24 cellular contexts compared by ENCODE assay signal in genomic region chr20:41392295-41392694, GRCh38. TPM values are rescaled to one million over a fixed set of nuclear protein-coding genes. Genes with fewer than 3 reads are reported as not detected.
A peak's percentile ranks its signal among the peaks of the same experiment; 100 is the strongest.
DNase-seq lines count a peak whose midpoint lies in the region; ATAC-seq and TF ChIP-seq lines count a peak whose summit lies in the region.
"Had no signal": no experiment of that assay in that cellular context is flagged by ENCODE, and none has a peak within 500 bp of the region (broad histone marks: within the 10 kb centered on the region; RNA-seq: fewer than 3 reads in every experiment).

No MANE protein-coding gene starts in this region.

- ATAC-seq in left ventricle myocardium superior = no peak
- no peak for ATAC-seq in GM21737 (IDR thresholded peaks at IDR 0.05; ENCODE audit: unreplicated experiment)
- ATAC-seq: naive thymus-derived CD4-positive, alpha-beta T cell had no signal

- no peak for TF ChIP-seq EP300 in sigmoid colon (IDR thresholded peaks at IDR 0.05)

- H3K36me3 ChIP-seq in SJCRH30 = no peaks in the 10 kb centered on the region
- no peaks in the 10 kb centered on the region for H3K36me3 ChIP-seq in sigmoid colon
- no peaks in the 10 kb centered on the region for H3K36me3 ChIP-seq in smooth muscle cell (ENCODE audit: low read depth)
- H3K36me3 ChIP-seq: cardiac muscle cell, ovary, thyroid gland had no signal

- H3K27ac ChIP-seq in SJCRH30 (peak overlapping the region; percentile 89), sigmoid colon (peak overlapping the region; percentile 31 to 66 (median 42)), smooth muscle cell (ENCODE audit: low read depth) (no peak overlapping the region)
- H3K27ac ChIP-seq: cardiac muscle cell, ovary, thyroid gland had no signal

- WGBS in sigmoid colon, 2 donors = 90 to 92% methylated on average over 1 of the region's 1 CpG
- 100% methylated on average over 1 of the region's 1 CpG for WGBS in smooth muscle cell (ENCODE audit: low lambda C conversion rate)

- no peaks in the 10 kb centered on the region for H3F3A ChIP-seq in smooth muscle cell (ENCODE audit: low read depth)

- no peaks in the 10 kb centered on the region for H3K27me3 ChIP-seq in SJCRH30
- H3K27me3 ChIP-seq in sigmoid colon = peaks cover 0 to 4% (median 0%) of the 10 kb centered on the region in 3 donors
- H3K27me3 ChIP-seq in smooth muscle cell (ENCODE audit: low read depth) = no peaks in the 10 kb centered on the region
- H3K27me3 ChIP-seq: cardiac muscle cell, ovary, thyroid gland had no signal

- no peak overlapping the region for H3K4me2 ChIP-seq in smooth muscle cell

- H3K4me1 ChIP-seq in SJCRH30 (peaks cover 46% of the 10 kb centered on the region), sigmoid colon (peaks cover 0 to 39% (median 11%) of the 10 kb centered on the region in 4 donors), smooth muscle cell (ENCODE audit: low read depth) (peaks cover 17% of the 10 kb centered on the region)
- H3K4me1 ChIP-seq: thyroid gland had no signal

- H3K4me3 ChIP-seq in SJCRH30 (no peak overlapping the region), sigmoid colon (no peak overlapping the region), smooth muscle cell (no peak overlapping the region)
- H3K4me3 ChIP-seq: cardiac muscle cell, ovary, thyroid gland had no signal

- H3K79me2 ChIP-seq in smooth muscle cell (ENCODE audit: low read depth) = no peaks in the 10 kb centered on the region

- no peaks in the 10 kb centered on the region for H4K20me1 ChIP-seq in smooth muscle cell (ENCODE audit: low read depth)

- DNase-seq in ELR (ENCODE audit: low read depth) (peak; percentile 16), SJCRH30 (peak; percentile 78 to 87), left ventricle myocardium superior (peak; percentile 32), sigmoid colon (no peak), smooth muscle cell (lab: John Stamatoyannopoulos, UW; ENCODE audit: unreplicated experiment) (no peak), HuH-7.5 (ENCODE audit: low spot score) (no peak)
- DNase-seq in stimulated activated CD4-positive, alpha-beta T cell treated with anti-CD3 and anti-CD28 coated beads, Interleukin-2, amount 100 ng/mL, for 48 hours = no peak
- DNase-seq: activated CD4-positive, alpha-beta T cell treated with anti-CD3 and anti-CD28 coated beads, Interleukin-2, amount 10 ng/mL, durations not matched to agents 24 days and 14 days; activated naive CD4-positive, alpha-beta T cell treated with anti-CD3 and anti-CD28 coated beads, Interleukin-2, amount 10 ng/mL, durations not matched to agents 7 days and 5 days; Calu3; dermis blood vessel endothelial cell; DND-41; KG1; naive thymus-derived CD4-positive, alpha-beta T cell; NCI-H187 treated with DMSO at 0.1 percent for 48 hours; NCI-H69; RPMI8226; stimulated activated naive CD4-positive, alpha-beta T cell treated with Interleukin-2 at 50 U/mL for 16 hours had no signal

- H3K9me3 ChIP-seq in SJCRH30 (replicated peaks) = no peaks in the 10 kb centered on the region
- H3K9me3 ChIP-seq in sigmoid colon = no peaks in the 10 kb centered on the region
- no peaks in the 10 kb centered on the region for H3K9me3 ChIP-seq in smooth muscle cell (replicated peaks; ENCODE audit: low read depth)
- H3K9me3 ChIP-seq: ovary, thyroid gland had no signal

- TF ChIP-seq POLR2A in sigmoid colon (IDR thresholded peaks at IDR 0.05) = no peak

- TF ChIP-seq CTCF in sigmoid colon (IDR thresholded peaks at IDR 0.05) (no peak), smooth muscle cell (IDR thresholded peaks at IDR 0.05; ENCODE audit: borderline replicate concordance, insufficient read depth, poor library complexity, severe bottlenecking) (no peak)

- H3K9ac ChIP-seq in smooth muscle cell (ENCODE audit: low read depth) = no peak overlapping the region

- no peak overlapping the region for H2AFZ ChIP-seq in smooth muscle cell (ENCODE audit: low read depth)

- intact Hi-C loops in left ventricle myocardium superior (cut with micrococcal nuclease) = no loop called here
- intact Hi-C loops in sigmoid colon (cut with DNase I) = no loop called here

RNA-seq across cellular contexts. Expression of gene EMILIN3, which starts 25.7 kb away (rescaled TPM):
- total RNA-seq in SJCRH30 (2014; rRNA removed; shearing (Covaris generic)) = 11.7 and 12.0 TPM in 2 replicates
- 4.3 TPM for total RNA-seq in left ventricle myocardium superior
- total RNA-seq in sigmoid colon = 1 to 10 TPM in 3 of 4 donors, under 1 TPM in 1; 0.66 to 4.3 (median 3.2) TPM
- polyA plus RNA-seq in sigmoid colon = 1 to 10 TPM in 1 of 3 donors, not detected in 2; 1.0 TPM
- total RNA-seq in smooth muscle cell = 0.27 and 0.36 TPM in 2 replicates
- 0.18 and 0.65 TPM in 2 replicates for polyA plus RNA-seq in smooth muscle cell
- total RNA-seq: Calu3; endothelial cell of umbilical vein; T-helper 2 cell treated with Interferon-gamma antibody and Interleukin-4, amounts not matched to agents 100 ng/mL and 5 ng/mL, for 36 hours had no signal
- polyA plus RNA-seq: naive thymus-derived CD4-positive, alpha-beta T cell had no signal

RNA-seq across cellular contexts. Expression of gene LPIN3, which starts 51.7 kb away (rescaled TPM):
- total RNA-seq in SJCRH30 (2014; rRNA removed; shearing (Covaris generic)) = 1.2 and 2.3 TPM in 2 replicates
- total RNA-seq in left ventricle myocardium superior (22.9 TPM), sigmoid colon (10 to 100 TPM in 3 of 4 donors, 1 to 10 TPM in 1; 6.8 to 32.1 (median 15.8) TPM), smooth muscle cell (7.3 and 12.5 TPM in 2 replicates)
- polyA plus RNA-seq in sigmoid colon (10 to 100 TPM in 1 of 3 donors, 1 to 10 TPM in 2; 6.7 to 50.9 (median 7.2) TPM), smooth muscle cell (6.9 and 14.0 TPM in 2 replicates)

Comparison
In these comparisons a context has a peak if more than half of its experiments do, and no peak if none do; other contexts are left out.
1. DNase-seq: peak in ELR (single experiment), SJCRH30 (2 of 2) and left ventricle myocardium superior (single experiment); none in sigmoid colon (single experiment), smooth muscle cell (single experiment), stimulated activated CD4-positive, alpha-beta T cell treated with anti-CD3 and anti-CD28 coated beads, Interleukin-2, amount 100 ng/mL, for 48 hours (0 of 2) and HuH-7.5 (single experiment).